ENCODE assay signal across 2 cellular contexts in the genomic region with DNA sequence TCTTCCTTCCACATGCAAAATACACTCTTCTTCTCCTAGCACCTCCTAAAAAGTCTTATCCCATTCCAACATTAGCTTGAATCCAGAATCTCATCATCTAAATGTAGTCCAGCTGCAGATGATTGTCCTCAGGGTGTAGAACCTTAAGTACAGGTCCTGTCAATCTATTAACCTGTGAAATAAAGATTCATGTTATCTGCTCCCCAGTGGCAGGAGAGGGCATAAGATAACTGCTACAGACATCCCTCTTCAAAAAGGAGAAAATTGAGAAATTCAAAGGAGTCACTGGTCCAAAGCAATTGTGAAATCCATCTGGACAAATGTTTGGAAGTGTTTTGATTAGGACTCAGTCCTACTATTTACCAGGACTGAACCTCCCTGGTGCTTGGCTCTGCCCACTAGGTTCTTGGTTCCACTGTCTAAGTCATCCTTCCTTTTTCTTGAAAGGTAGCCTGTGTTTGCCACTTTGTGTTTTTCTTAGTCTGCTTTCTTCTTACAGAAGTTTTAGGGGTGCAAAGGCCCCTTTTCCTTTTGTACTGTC.
TF ChIP-seq lines count a peak whose summit lies in the region.

No MANE protein-coding gene starts in this region.

TF ChIP-seq in HCT116, 20 proteins besides CTCF, POLR2A, EP300 and RAD21:
- no peak for TF ChIP-seq POLR2AphosphoS5 (IDR thresholded peaks at IDR 0.05; ENCODE audit: low read depth, low read length)
- no peak for TF ChIP-seq EGR1 (IDR thresholded peaks at IDR 0.05; ENCODE audit: low read depth)
- TF ChIP-seq, protein P1, sequence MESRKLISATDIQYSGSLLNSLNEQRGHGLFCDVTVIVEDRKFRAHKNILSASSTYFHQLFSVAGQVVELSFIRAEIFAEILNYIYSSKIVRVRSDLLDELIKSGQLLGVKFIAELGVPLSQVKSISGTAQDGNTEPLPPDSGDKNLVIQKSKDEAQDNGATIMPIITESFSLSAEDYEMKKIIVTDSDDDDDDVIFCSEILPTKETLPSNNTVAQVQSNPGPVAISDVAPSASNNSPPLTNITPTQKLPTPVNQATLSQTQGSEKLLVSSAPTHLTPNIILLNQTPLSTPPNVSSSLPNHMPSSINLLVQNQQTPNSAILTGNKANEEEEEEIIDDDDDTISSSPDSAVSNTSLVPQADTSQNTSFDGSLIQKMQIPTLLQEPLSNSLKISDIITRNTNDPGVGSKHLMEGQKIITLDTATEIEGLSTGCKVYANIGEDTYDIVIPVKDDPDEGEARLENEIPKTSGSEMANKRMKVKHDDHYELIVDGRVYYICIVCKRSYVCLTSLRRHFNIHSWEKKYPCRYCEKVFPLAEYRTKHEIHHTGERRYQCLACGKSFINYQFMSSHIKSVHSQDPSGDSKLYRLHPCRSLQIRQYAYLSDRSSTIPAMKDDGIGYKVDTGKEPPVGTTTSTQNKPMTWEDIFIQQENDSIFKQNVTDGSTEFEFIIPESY (IDR thresholded peaks at IDR 0.05; ENCODE audit: extremely low read depth, insufficient replicate concordance, low read length) = no peak
- TF ChIP-seq SIN3A (IDR thresholded peaks at IDR 0.05; ENCODE audit: low read depth) = no peak
- TF ChIP-seq, protein P2, sequence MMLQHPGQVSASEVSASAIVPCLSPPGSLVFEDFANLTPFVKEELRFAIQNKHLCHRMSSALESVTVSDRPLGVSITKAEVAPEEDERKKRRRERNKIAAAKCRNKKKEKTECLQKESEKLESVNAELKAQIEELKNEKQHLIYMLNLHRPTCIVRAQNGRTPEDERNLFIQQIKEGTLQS (IDR thresholded peaks at IDR 0.05) = no peak

TF ChIP-seq in K562, 482 proteins besides CTCF, POLR2A, EP300 and RAD21:
- TF ChIP-seq, protein P3, sequence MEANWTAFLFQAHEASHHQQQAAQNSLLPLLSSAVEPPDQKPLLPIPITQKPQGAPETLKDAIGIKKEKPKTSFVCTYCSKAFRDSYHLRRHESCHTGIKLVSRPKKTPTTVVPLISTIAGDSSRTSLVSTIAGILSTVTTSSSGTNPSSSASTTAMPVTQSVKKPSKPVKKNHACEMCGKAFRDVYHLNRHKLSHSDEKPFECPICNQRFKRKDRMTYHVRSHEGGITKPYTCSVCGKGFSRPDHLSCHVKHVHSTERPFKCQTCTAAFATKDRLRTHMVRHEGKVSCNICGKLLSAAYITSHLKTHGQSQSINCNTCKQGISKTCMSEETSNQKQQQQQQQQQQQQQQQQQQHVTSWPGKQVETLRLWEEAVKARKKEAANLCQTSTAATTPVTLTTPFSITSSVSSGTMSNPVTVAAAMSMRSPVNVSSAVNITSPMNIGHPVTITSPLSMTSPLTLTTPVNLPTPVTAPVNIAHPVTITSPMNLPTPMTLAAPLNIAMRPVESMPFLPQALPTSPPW (CRISPR knock-in tag; IDR thresholded peaks at IDR 0.05) = no peak
- TF ChIP-seq BHLHE40 (IDR thresholded peaks at IDR 0.05; ENCODE audit: low read length) (no peak), CBFA2T3 (IDR thresholded peaks at IDR 0.05) (0 out of 2 replicates have a peak, but pooled peaks have one; percentile 5), U2AF2 (optimal IDR thresholded peaks at IDR 0.05; ENCODE audit: low read depth, low read length) (no peak), CBFA2T2 (conservative IDR thresholded peaks at IDR 0.05) (0 out of 2 replicates have a peak, but pooled peaks have one; percentile 14)
